ENCODE assay signal across 1 cellular context in genomic region chr9:976258-976804, GRCh38.
TF ChIP-seq lines count a peak whose summit lies in the region.

TSS of gene DMRT3 (plus strand) at chr9:976655. CDS start at chr9:977002, 347 bp downstream.

TF ChIP-seq in HEK293, 187 proteins besides CTCF, POLR2A, EP300 and RAD21 (continued from another document):
- TF ChIP-seq SP7 (tag by site-specific recombination; IDR thresholded peaks at IDR 0.05) (peak; percentile 48; the same call in 1 of the 2 replicates), ZNF660 (tag by site-specific recombination; IDR thresholded peaks at IDR 0.05) (0 out of 2 replicates have a peak, but pooled peaks have one; percentile 6), ZNF610 (tag by site-specific recombination; IDR thresholded peaks at IDR 0.05; ENCODE audit: borderline replicate concordance) (peak; percentile 94), ZNF175 (tag by site-specific recombination; IDR thresholded peaks at IDR 0.05) (no peak), KLF17 (tag by site-specific recombination; IDR thresholded peaks at IDR 0.05) (0 out of 2 replicates have a peak, but pooled peaks have one; percentile 35), ZNF600 (tag by site-specific recombination; IDR thresholded peaks at IDR 0.05) (peak; percentile 92), SP3 (tag by site-specific recombination; IDR thresholded peaks at IDR 0.05) (peak; percentile 68), ZNF626 (tag by site-specific recombination; IDR thresholded peaks at IDR 0.05) (no peak), ATF2 (tag by site-specific recombination; IDR thresholded peaks at IDR 0.05; ENCODE audit: low read depth) (no peak)
